Comparison of ENCODE assay signal across 10 cellular contexts in the genomic region with DNA sequence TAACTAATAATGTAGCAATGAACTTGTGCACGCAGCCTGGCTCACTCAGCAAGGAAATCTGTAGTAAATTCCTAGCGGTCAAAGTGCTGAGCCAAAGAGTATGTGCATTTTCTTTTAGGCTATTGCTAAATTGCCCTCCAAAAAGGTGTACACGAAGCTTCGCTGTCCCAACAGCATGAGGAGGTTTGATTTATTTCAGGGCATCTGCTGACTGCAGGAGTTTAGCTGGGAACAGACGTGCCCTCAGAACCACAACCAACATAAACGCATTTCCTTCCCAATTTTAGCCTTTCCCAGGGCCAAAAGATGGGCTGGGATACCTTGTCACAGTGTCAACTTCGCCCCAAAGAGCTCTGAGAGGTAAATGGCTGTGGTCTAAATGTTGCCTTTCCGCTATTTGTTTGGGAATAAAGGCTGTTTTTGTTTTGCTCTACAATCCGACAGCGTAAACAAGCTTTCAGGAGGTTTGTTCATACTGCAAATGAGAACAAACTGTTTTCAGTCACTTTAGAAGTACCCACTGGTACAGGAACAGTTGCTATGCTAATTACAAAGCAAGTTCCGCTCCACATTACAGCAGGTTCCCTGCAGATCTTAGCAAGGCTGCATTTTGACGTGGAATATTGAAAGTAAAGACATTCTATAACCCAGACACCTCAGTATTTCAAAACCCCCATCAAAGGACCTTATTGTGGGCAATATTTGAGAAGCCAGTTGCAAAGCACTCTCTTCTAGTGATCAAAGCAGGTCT. TPM values are rescaled to one million over a fixed set of nuclear protein-coding genes. Genes with fewer than 3 reads are reported as not detected.
DNase-seq lines count a peak whose midpoint lies in the region; ATAC-seq, FAIRE-seq and TF ChIP-seq lines count a peak whose summit lies in the region.
"Had no signal": no experiment of that assay in that cellular context is flagged by ENCODE, and none has a peak within 500 bp of the region (broad histone marks: within the 10 kb centered on the region; RNA-seq: fewer than 3 reads in every experiment).

No MANE protein-coding gene starts in this region.

- H3K27me3 ChIP-seq in heart left ventricle: no peaks in the 10 kb centered on the region
- H3K27me3 ChIP-seq in upper lobe of left lung: no peaks in the 10 kb centered on the region
- H3K27me3 ChIP-seq: cardiac muscle cell had no signal

- H3K4me1 Mint-ChIP-seq in activated naive CD8-positive, alpha-beta T cell (ENCODE audit: low read depth): peaks cover 90% of the 10 kb centered on the region

- H3K9me3 ChIP-seq in heart left ventricle: no peaks in the 10 kb centered on the region
- no peaks in the 10 kb centered on the region for H3K9me3 ChIP-seq in mucosa of descending colon
- no peaks in the 10 kb centered on the region for H3K9me3 ChIP-seq in upper lobe of left lung

- peaks cover 0 to 89% (median 68%) of the 10 kb centered on the region in 9 donors for H3K36me3 ChIP-seq in heart left ventricle
- no peaks in the 10 kb centered on the region for H3K36me3 ChIP-seq in mucosa of descending colon (ENCODE audit: low read depth)
- H3K36me3 ChIP-seq in upper lobe of left lung: peaks cover 2 to 81% (median 25%) of the 10 kb centered on the region in 4 donors
- H3K36me3 ChIP-seq: cardiac muscle cell had no signal

- FAIRE-seq in HTR-8/SVneo (lab: Jason Lieb, UNC): no peak

- ATAC-seq in heart left ventricle: peak in 1 of 4 donors; percentile 40
- ATAC-seq in mucosa of descending colon: peak; percentile 39
- no peak for ATAC-seq in upper lobe of left lung (ENCODE audit: low FRiP score in 2 of 2)
- no peak for ATAC-seq in HG02884 (IDR thresholded peaks at IDR 0.05; ENCODE audit: unreplicated experiment)

- H3K4me3 ChIP-seq in heart left ventricle (peak overlapping the region in 1 of 12 donors; percentile 1), mucosa of descending colon (no peak overlapping the region), upper lobe of left lung (no peak overlapping the region)
- H3K4me3 ChIP-seq: cardiac muscle cell had no signal

- H3K27ac Mint-ChIP-seq in activated naive CD8-positive, alpha-beta T cell: peak overlapping the region; percentile 97

- H3K27me3 Mint-ChIP-seq in activated naive CD8-positive, alpha-beta T cell: no peaks in the 10 kb centered on the region

- H3K27ac ChIP-seq in heart left ventricle (peak overlapping the region in 7 of 12 donors; percentile 25 to 96 (median 53)), upper lobe of left lung (peak overlapping the region; percentile 81 to 90 (median 86))
- H3K27ac ChIP-seq: cardiac muscle cell had no signal

- H3K9me3 Mint-ChIP-seq in activated naive CD8-positive, alpha-beta T cell (ENCODE audit: low read depth): no peaks in the 10 kb centered on the region

- intact Hi-C loops in heart left ventricle (cut with DNase I) (no loop called here), cardiac septum (cut with DNase I) (no loop called here), mucosa of descending colon (cut with DNase I, micrococcal nuclease) (no loop called here)

- H3K4me1 ChIP-seq in heart left ventricle: peaks cover 0 to 93% (median 37%) of the 10 kb centered on the region in 12 donors
- peaks cover 25% of the 10 kb centered on the region for H3K4me1 ChIP-seq in mucosa of descending colon (ENCODE audit: low read depth)
- H3K4me1 ChIP-seq in upper lobe of left lung: peaks cover 70 to 80% (median 72%) of the 10 kb centered on the region in 4 donors

- TF ChIP-seq CTCF in heart left ventricle (IDR thresholded peaks at IDR 0.05): no peak
- no peak for TF ChIP-seq CTCF in mucosa of descending colon (IDR thresholded peaks at IDR 0.05)
- TF ChIP-seq CTCF in upper lobe of left lung (IDR thresholded peaks at IDR 0.05): no peak

- DNase-seq in heart left ventricle (no peak), cardiac septum (ENCODE audit: low spot score) (no peak), mucosa of descending colon (peak in 1 of 3 donors; percentile 6), upper lobe of left lung (no peak), HTR-8/SVneo (ENCODE audit: insufficient read length, low spot score) (no peak), NCI-H128 (lab: John Stamatoyannopoulos, UW; ENCODE audit: unreplicated experiment) (no peak)
- DNase-seq: NCI-H82 had no signal

- TF ChIP-seq POLR2A in heart left ventricle (IDR thresholded peaks at IDR 0.05) (no peak), upper lobe of left lung (IDR thresholded peaks at IDR 0.05) (peak in 1 of 4 donors; percentile 19)

- H3K4me3 Mint-ChIP-seq in activated naive CD8-positive, alpha-beta T cell: peak overlapping the region; percentile 75

- TF ChIP-seq EP300 in upper lobe of left lung (IDR thresholded peaks at IDR 0.05): peak in 1 of 4 donors; percentile 54

- peaks cover 14% of the 10 kb centered on the region for H3K36me3 Mint-ChIP-seq in activated naive CD8-positive, alpha-beta T cell

- WGBS in heart left ventricle, 4 donors: 77 to 89% (median 85%) methylated on average over 12 of the region's 12 CpGs
- WGBS in upper lobe of left lung, 2 donors: 56 to 70% methylated on average over 12 of the region's 12 CpGs

RNA-seq across cellular contexts. Expression of a gene that starts 16.7 kb away (rescaled TPM):
- total RNA-seq in heart left ventricle: 100 to 1,000 TPM in 1 of 9 donors, 10 to 100 TPM in 8; 32.6 to 103 (median 83.2) TPM
- polyA plus RNA-seq in heart left ventricle: 100 to 1,000 TPM in 1 of 2 donors, 10 to 100 TPM in 1; 56.7 to 181 TPM
- 63.0 TPM for total RNA-seq in cardiac septum
- total RNA-seq in mucosa of descending colon: 10 to 100 TPM; 48.1 to 71.0 (median 60.7) TPM
- total RNA-seq in upper lobe of left lung: 100 to 1,000 TPM in 2 of 6 donors, 10 to 100 TPM in 4; 51.7 to 167 (median 92.5) TPM

RNA-seq across cellular contexts. Expression of a gene that starts 37.0 kb away (rescaled TPM):
- total RNA-seq in heart left ventricle (under 1 TPM in 3 of 9 donors, not detected in 6; 0.05 to 0.57 (median 0.13) TPM), cardiac septum (not detected), mucosa of descending colon (under 1 TPM in 1 of 3 donors, not detected in 2; 0.10 TPM), upper lobe of left lung (1 to 10 TPM in 1 of 6 donors, under 1 TPM in 4, not detected in 1; 0.15 to 1.0 (median 0.44) TPM)
- polyA plus RNA-seq in heart left ventricle: under 1 TPM; 0.03 to 0.08 TPM
- polyA plus RNA-seq: cardiac muscle cell had no signal
